In genomic region chr10:133010838-133011179, GRCh38 we compare ENCODE assay signal across 6 cellular contexts.
DNase-seq lines count a peak whose midpoint lies in the region; ATAC-seq, FAIRE-seq and TF ChIP-seq lines count a peak whose summit lies in the region.
"Not testable (repeated sequence)": the region's sequence is repeated elsewhere in the genome, so short reads cannot be mapped to it uniquely, and the experiment has no call there.

No MANE protein-coding gene starts in this region.

- intact Hi-C loops in K562 (cut with micrococcal nuclease), result not testable (repeated sequence)

- not testable (repeated sequence) for H2BK5ac ChIP-seq in neuronal stem cell (ENCODE audit: low read length)

- peak overlapping the region; percentile 94 for H4K8ac ChIP-seq in neuronal stem cell (ENCODE audit: low read depth, low read length)

- H3K27me3 ChIP-seq in K562 (ENCODE audit: control insufficient read depth in 2 of 2, insufficient read depth in 2 of 2, low read length in 2 of 2) (peaks cover 0 to 44% of the 10 kb centered on the region in 2 experiments; a peak in 2 of 5 replicates), neuronal stem cell (ENCODE audit: control insufficient read depth in 3 of 3, insufficient read depth in 3 of 3, low read depth in 1 of 3, low read length in 3 of 3) (peaks cover 0 to 12% (median 0%) of the 10 kb centered on the region in 3 experiments)
- H3K27me3 ChIP-seq in keratinocyte (ENCODE audit: control insufficient read depth, extremely low read depth, insufficient read depth, low read length), result not testable (repeated sequence)

- peak overlapping the region; percentile 33 for H4K91ac ChIP-seq in neuronal stem cell (ENCODE audit: low read depth, low read length, poor library complexity)

- H3K79me2 ChIP-seq in K562 (ENCODE audit: control insufficient read depth, insufficient read depth, low read length); keratinocyte (ENCODE audit: control insufficient read depth, insufficient read depth, low read length): not testable (repeated sequence)

- FAIRE-seq in GM18507 (lab: Jason Lieb, UNC) (peak; percentile 42), RCC 7860 (lab: Jason Lieb, UNC) (peak; percentile 40), K562 (lab: Jason Lieb, UNC) (peak; percentile 72), keratinocyte (lab: Jason Lieb, UNC) (peak; percentile 75)

- H2BK12ac ChIP-seq in neuronal stem cell (ENCODE audit: low read length), result peak overlapping the region; percentile 86

- H3K79me1 ChIP-seq in neuronal stem cell (ENCODE audit: low read depth, low read length), result not testable (repeated sequence)

- TF ChIP-seq POLR2A in K562 (conservative IDR thresholded peaks at IDR 0.05), result not testable (repeated sequence)

- CTCF ChIA-PET in HEK293 (lab: Yijun Ruan, JAX); K562 (lab: Yijun Ruan, JAX; ENCODE audit: low intra/inter-chr PET ratio): not testable (repeated sequence)

- dilution Hi-C loops in keratinocyte (cut with MboI; ENCODE audit: extremely low pct_ligation_motif_present, low sequenced_read_pairs), result not testable (repeated sequence)

- not testable (repeated sequence) for H3K4ac ChIP-seq in neuronal stem cell (ENCODE audit: low read length)

- not testable (repeated sequence) for H3K9me3 ChIP-seq in HEK293 (ENCODE audit: control insufficient read depth, insufficient read depth, low read depth, low read length); K562 (replicated peaks; ENCODE audit: control insufficient read depth, insufficient read depth, low read depth, low read length); keratinocyte (ENCODE audit: control insufficient read depth, low read depth, low read length); neuronal stem cell (replicated peaks in 1 of 2; ENCODE audit: control insufficient read depth in 2 of 2, insufficient read depth in 1 of 2, low read depth in 1 of 2, low read length in 2 of 2)

- POLR2A ChIA-PET in HEK293 (lab: Yijun Ruan, JAX); K562 (lab: Yijun Ruan, JAX): not testable (repeated sequence)

- TF ChIP-seq RAD21 in K562 (CRISPR knock-in tag; conservative IDR thresholded peaks at IDR 0.05 in 1 of 2, IDR thresholded peaks at IDR 0.05 in 1 of 2), result not testable (repeated sequence)

- H3K36me3 ChIP-seq in HEK293 (ENCODE audit: control insufficient read depth in 2 of 2, insufficient read depth in 1 of 2, low read length in 2 of 2); K562 (ENCODE audit: control insufficient read depth, insufficient read depth, low read length); keratinocyte (ENCODE audit: control insufficient read depth in 2 of 2, extremely low read depth in 1 of 2, insufficient read depth in 2 of 2, low read length in 2 of 2); neuronal stem cell (replicated peaks in 1 of 2; ENCODE audit: control insufficient read depth in 2 of 2, insufficient read depth in 2 of 2, low read length in 2 of 2): not testable (repeated sequence)

- not testable (repeated sequence) for ATAC-seq in K562

- H2BK15ac ChIP-seq in neuronal stem cell (ENCODE audit: low read length), result not testable (repeated sequence)

- not testable (repeated sequence) for H2BK120ac ChIP-seq in neuronal stem cell (ENCODE audit: low read depth, low read length)

- not testable (repeated sequence) for TF ChIP-seq EP300 in K562 (IDR thresholded peaks at IDR 0.05; ENCODE audit: low read length)

- in situ Hi-C loops in K562 (cut with MboI), result not testable (repeated sequence)

- peak overlapping the region; percentile 98 for H3K14ac ChIP-seq in neuronal stem cell (ENCODE audit: low read length)

- H3K27ac ChIP-seq in HEK293 (ENCODE audit: extremely low read depth, low read depth, low read length); K562 (ENCODE audit: extremely low read depth, low read depth, low read length); keratinocyte (ENCODE audit: control insufficient read depth, insufficient read depth, low read length); neuronal stem cell (replicated peaks; ENCODE audit: low read length): not testable (repeated sequence)

- H2AFZ ChIP-seq in K562 (ENCODE audit: low read depth, low read length); keratinocyte (ENCODE audit: control insufficient read depth, low read length); neuronal stem cell (ENCODE audit: low read length): not testable (repeated sequence)

- not testable (repeated sequence) for TF ChIP-seq CTCF in HEK293 (tag by site-specific recombination; IDR thresholded peaks at IDR 0.05); K562 (IDR thresholded peaks at IDR 0.05 in 2 of 3, conservative IDR thresholded peaks at IDR 0.05 in 1 of 3; ENCODE audit: insufficient read depth in 2 of 3, low read depth in 1 of 3, low read length in 3 of 3); keratinocyte (optimal IDR thresholded peaks at IDR 0.05 in 1 of 3, IDR thresholded peaks at IDR 0.05 in 1 of 3, conservative IDR thresholded peaks at IDR 0.05 in 1 of 3; ENCODE audit: extremely low read depth in 1 of 3, insufficient read depth in 2 of 3, low read length in 3 of 3)

- not testable (repeated sequence) for H3K4me3 ChIP-seq in HEK293 (ENCODE audit: low read depth, low read length); K562; keratinocyte (ENCODE audit: control insufficient read depth in 2 of 3, extremely low read depth in 1 of 3, insufficient read depth in 2 of 3, low read depth in 1 of 3, low read length in 3 of 3)
- H3K4me3 ChIP-seq in neuronal stem cell (ENCODE audit: low read length in 2 of 2), result peak overlapping the region in 1 of 2 donors; percentile 2

- not testable (repeated sequence) for H3K4me1 ChIP-seq in HEK293 (ENCODE audit: control insufficient read depth, insufficient read depth, low read length); keratinocyte (ENCODE audit: control insufficient read depth, extremely low read depth, insufficient read depth, low read length); neuronal stem cell (ENCODE audit: control insufficient read depth in 2 of 2, insufficient read depth in 1 of 2, low read depth in 1 of 2, low read length in 2 of 2)
- peaks cover 0 to 36% of the 10 kb centered on the region in 2 experiments; a peak in 3 of 5 replicates for H3K4me1 ChIP-seq in K562 (replicated peaks in 1 of 2; ENCODE audit: control insufficient read depth in 2 of 2, insufficient read depth in 2 of 2, low read length in 2 of 2)

- not testable (repeated sequence) for H3K18ac ChIP-seq in neuronal stem cell (ENCODE audit: low read length)

- not testable (repeated sequence) for H2AK5ac ChIP-seq in neuronal stem cell (ENCODE audit: low read depth, low read length)

- not testable (repeated sequence) for H3K9me1 ChIP-seq in K562 (ENCODE audit: control insufficient read depth, insufficient read depth, low read length); keratinocyte (ENCODE audit: control insufficient read depth, extremely low read depth, insufficient read depth, low read length)

- H3K9ac ChIP-seq in K562 (ENCODE audit: insufficient read depth in 1 of 2, low read depth in 2 of 2, low read length in 2 of 2); keratinocyte (ENCODE audit: control insufficient read depth, extremely low read depth, insufficient read depth, low read length): not testable (repeated sequence)
- H3K9ac ChIP-seq in neuronal stem cell (ENCODE audit: low read depth, low read length, poor library complexity), result peak overlapping the region; percentile 70

- H4K20me1 ChIP-seq in K562 (replicated peaks; ENCODE audit: control insufficient read depth, insufficient read depth, low read length); keratinocyte (ENCODE audit: control insufficient read depth, extremely low read depth, insufficient read depth, low read length): not testable (repeated sequence)

- not testable (repeated sequence) for BruUV-seq in K562 (replicated peaks; lab: Mats Ljungman, UMichigan)

- not testable (repeated sequence) for H3K4me2 ChIP-seq in K562 (ENCODE audit: insufficient read depth, low read length); keratinocyte (ENCODE audit: control insufficient read depth, extremely low read depth, insufficient read depth, low read depth, low read length); neuronal stem cell (ENCODE audit: insufficient read depth, low read length, poor library complexity, severe bottlenecking)

- not testable (repeated sequence) for DNase-seq in GM18507 (ENCODE audit: extremely low spot score, insufficient read length, low read depth); RCC 7860 (ENCODE audit: low spot score); K562 (ENCODE audit: extremely low read depth in 1 of 4, low spot score in 3 of 4); keratinocyte (ENCODE audit: low read depth, low spot score); neuronal stem cell (ENCODE audit: low spot score)

- H3K23ac ChIP-seq in neuronal stem cell (ENCODE audit: low read depth, low read length, poor library complexity), result peak overlapping the region; percentile 53

- 15% methylated on average over 6 of the region's 6 CpGs for WGBS in K562 (ENCODE audit: insufficient coverage, low coverage, missing lambda C conversion rate)
- WGBS in neuronal stem cell (ENCODE audit: extremely low coverage in 2 of 2, insufficient read length in 2 of 2, insufficient replicate concordance in 1 of 2), 2 donors, result 100% methylated on average over 1 to 5 of the region's 6 CpGs

TF ChIP-seq in HEK293, 187 proteins besides CTCF, POLR2A, EP300 and RAD21 (continues in another document):
- not testable (repeated sequence) for TF ChIP-seq ZNF274 (IDR thresholded peaks at IDR 0.05; ENCODE audit: low read length)
- 0 out of 2 replicates have a peak, but pooled peaks have one; percentile 67 for TF ChIP-seq ZNF274 (tag by site-specific recombination; IDR thresholded peaks at IDR 0.05; ENCODE audit: borderline replicate concordance)

TF ChIP-seq in K562, 482 proteins besides CTCF, POLR2A, EP300 and RAD21:
- TF ChIP-seq PHF20 (IDR thresholded peaks at IDR 0.05; ENCODE audit: partially characterized antibody), result peak; percentile 43
TF ChIP-seq in K562: peak in this region for 1; not testable (repeated sequence) for 481.
